22 cellular contexts compared by ENCODE assay signal in the genomic region with DNA sequence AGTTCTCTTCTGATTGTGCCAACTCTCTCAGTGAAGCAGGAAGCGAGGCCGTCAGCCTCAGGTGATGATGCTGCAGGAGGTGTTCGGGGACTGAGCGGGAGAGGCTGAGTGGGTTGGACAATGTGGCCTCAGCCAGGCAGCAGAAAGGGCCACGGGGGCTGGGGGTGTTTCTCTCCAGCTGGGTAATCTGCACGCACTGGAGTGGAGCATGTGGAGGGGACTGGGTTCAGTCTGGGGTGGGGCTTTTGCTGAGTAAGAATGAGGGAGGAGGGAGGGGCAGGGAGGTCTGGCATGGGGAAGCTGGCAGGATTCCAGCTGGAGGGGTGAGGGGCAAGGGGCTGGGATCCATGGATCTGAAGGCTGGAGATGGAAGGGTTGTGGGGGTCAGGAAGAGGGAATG.
DNase-seq lines count a peak whose midpoint lies in the region; ATAC-seq and TF ChIP-seq lines count a peak whose summit lies in the region.
"Had no signal": no experiment of that assay in that cellular context is flagged by ENCODE, and none has a peak within 500 bp of the region (broad histone marks: within the 10 kb centered on the region; RNA-seq: fewer than 3 reads in every experiment).

No MANE protein-coding gene starts in this region.

- no peak overlapping the region for H3K4me3 Mint-ChIP-seq in CD14-positive monocyte
- H3K4me3 Mint-ChIP-seq in glutamatergic neuron (ENCODE audit: unreplicated experiment), result no peak overlapping the region
- H3K4me3 Mint-ChIP-seq in activated T-helper 2 cell treated with anti-CD3 and anti-CD28 coated beads, Interferon-gamma antibody, Interleukin-2, Interleukin-4, amounts not matched to agents 10 μg/mL and 5 μg/mL and 100 μg/mL, durations not matched to agents 14 hours and 24 hours and 36 hours (ENCODE audit: low read depth), result no peak overlapping the region
- H3K4me3 Mint-ChIP-seq: activated B cell treated with CpG ODN at 0.5 μM for 24 hours; activated naive CD8-positive, alpha-beta T cell treated with anti-CD3 and anti-CD28 coated beads, Interleukin-2, amount 50 U/mL, for 24 hours; H9; mesothelial cell of epicardium; naive thymus-derived CD4-positive, alpha-beta T cell had no signal

- no peaks in the 10 kb centered on the region for H3K9me3 ChIP-seq in sigmoid colon
- H3K9me3 ChIP-seq: body of pancreas had no signal

- DNase-seq in NCI-H345 (lab: John Stamatoyannopoulos, UW) (peak; percentile 28), NCI-H345 treated with DMSO at 0.1 percent for 48 hours (lab: John Stamatoyannopoulos, UW; ENCODE audit: unreplicated experiment) (no peak), CD14-positive monocyte (ENCODE audit: low spot score) (peak; percentile 17), glutamatergic neuron (peak; percentile 6), sigmoid colon (peak; percentile 42)
- DNase-seq in activated T-helper 2 cell treated with anti-CD3 and anti-CD28 coated beads, Interferon-gamma antibody, Interleukin-2, Interleukin-4, amounts not matched to agents 10 μg/mL and 5 μg/mL and 100 μg/mL, durations not matched to agents 14 hours and 24 hours and 36 hours (ENCODE audit: low spot score), result no peak
- DNase-seq: activated B cell treated with CpG ODN at 0.5 μM for 24 hours; activated CD4-positive, alpha-beta T cell treated with anti-CD3 and anti-CD28 coated beads, Interleukin-2, amount 50 U/mL, for 48 hours; activated naive CD8-positive, alpha-beta T cell treated with anti-CD3 and anti-CD28 coated beads, Interleukin-2, amount 50 U/mL, for 24 hours; DMS53; effector CD4-positive, alpha-beta T cell; GF-D8; H9; naive thymus-derived CD4-positive, alpha-beta T cell; NCI-H1048; NCI-H2029; stimulated activated naive CD8-positive, alpha-beta T cell treated with anti-CD3 and anti-CD28 coated beads, Interleukin-15, Interleukin-2, amounts not matched to agents 100 U/mL and 50 U/mL, for 24 hours; T-helper 9 cell had no signal

- peaks cover 8% of the 10 kb centered on the region for H3K4me1 Mint-ChIP-seq in CD14-positive monocyte
- peaks cover 5% of the 10 kb centered on the region for H3K4me1 Mint-ChIP-seq in glutamatergic neuron (ENCODE audit: low read depth, unreplicated experiment)
- no peaks in the 10 kb centered on the region for H3K4me1 Mint-ChIP-seq in activated T-helper 2 cell treated with anti-CD3 and anti-CD28 coated beads, Interferon-gamma antibody, Interleukin-2, Interleukin-4, amounts not matched to agents 10 μg/mL and 5 μg/mL and 100 μg/mL, durations not matched to agents 14 hours and 24 hours and 36 hours (ENCODE audit: low read depth)
- H3K4me1 Mint-ChIP-seq: activated B cell treated with CpG ODN at 0.5 μM for 24 hours; activated naive CD8-positive, alpha-beta T cell treated with anti-CD3 and anti-CD28 coated beads, Interleukin-2, amount 50 U/mL, for 24 hours had no signal

- no peak overlapping the region for H3K27ac ChIP-seq in sigmoid colon
- H3K27ac ChIP-seq: body of pancreas had no signal

- H3K27me3 ChIP-seq in sigmoid colon, result peaks cover 0 to 12% (median 2%) of the 10 kb centered on the region in 3 donors
- H3K27me3 ChIP-seq: body of pancreas had no signal

- peaks cover 3 to 12% (median 5%) of the 10 kb centered on the region in 7 donors for H3K9me3 Mint-ChIP-seq in CD14-positive monocyte
- H3K9me3 Mint-ChIP-seq in glutamatergic neuron (ENCODE audit: unreplicated experiment), result peaks cover 4% of the 10 kb centered on the region
- no peaks in the 10 kb centered on the region for H3K9me3 Mint-ChIP-seq in activated T-helper 2 cell treated with anti-CD3 and anti-CD28 coated beads, Interferon-gamma antibody, Interleukin-2, Interleukin-4, amounts not matched to agents 10 μg/mL and 5 μg/mL and 100 μg/mL, durations not matched to agents 14 hours and 24 hours and 36 hours
- H3K9me3 Mint-ChIP-seq: activated naive CD8-positive, alpha-beta T cell treated with anti-CD3 and anti-CD28 coated beads, Interleukin-2, amount 50 U/mL, for 24 hours had no signal

- no peak for TF ChIP-seq EP300 in sigmoid colon (IDR thresholded peaks at IDR 0.05)

- H3K36me3 ChIP-seq in sigmoid colon, result no peaks in the 10 kb centered on the region

- no peaks in the 10 kb centered on the region for H3K4me1 ChIP-seq in sigmoid colon
- H3K4me1 ChIP-seq: body of pancreas had no signal

- H3K27ac Mint-ChIP-seq in CD14-positive monocyte (no peak overlapping the region), glutamatergic neuron (ENCODE audit: unreplicated experiment) (no peak overlapping the region)
- H3K27ac Mint-ChIP-seq in activated T-helper 2 cell treated with anti-CD3 and anti-CD28 coated beads, Interferon-gamma antibody, Interleukin-2, Interleukin-4, amounts not matched to agents 10 μg/mL and 5 μg/mL and 100 μg/mL, durations not matched to agents 14 hours and 24 hours and 36 hours, result no peak overlapping the region
- H3K27ac Mint-ChIP-seq: activated B cell treated with CpG ODN at 0.5 μM for 24 hours; activated naive CD8-positive, alpha-beta T cell treated with anti-CD3 and anti-CD28 coated beads, Interleukin-2, amount 50 U/mL, for 24 hours; mesothelial cell of epicardium; naive thymus-derived CD4-positive, alpha-beta T cell had no signal

- intact Hi-C loops in CD14-positive monocyte (cut with micrococcal nuclease) (no loop called here), sigmoid colon (cut with DNase I) (no loop called here)
- intact Hi-C loops in activated T-helper 2 cell treated with anti-CD3 and anti-CD28 coated beads, Interferon-gamma antibody, Interleukin-2, Interleukin-4, amounts not matched to agents 10 μg/mL and 5 μg/mL and 100 μg/mL, durations not matched to agents 14 hours and 24 hours and 36 hours (cut with micrococcal nuclease), result no loop called here

- H3K36me3 Mint-ChIP-seq in CD14-positive monocyte (no peaks in the 10 kb centered on the region), glutamatergic neuron (ENCODE audit: unreplicated experiment) (no peaks in the 10 kb centered on the region)
- no peaks in the 10 kb centered on the region for H3K36me3 Mint-ChIP-seq in activated T-helper 2 cell treated with anti-CD3 and anti-CD28 coated beads, Interferon-gamma antibody, Interleukin-2, Interleukin-4, amounts not matched to agents 10 μg/mL and 5 μg/mL and 100 μg/mL, durations not matched to agents 14 hours and 24 hours and 36 hours (ENCODE audit: low read depth)
- H3K36me3 Mint-ChIP-seq: mesothelial cell of epicardium; naive thymus-derived CD4-positive, alpha-beta T cell had no signal

- H3K27me3 Mint-ChIP-seq in CD14-positive monocyte (ENCODE audit: low read depth in 3 of 3) (peaks cover 0 to 6% (median 2%) of the 10 kb centered on the region in 3 donors), glutamatergic neuron (ENCODE audit: unreplicated experiment) (peaks cover 9% of the 10 kb centered on the region)
- no peaks in the 10 kb centered on the region for H3K27me3 Mint-ChIP-seq in activated T-helper 2 cell treated with anti-CD3 and anti-CD28 coated beads, Interferon-gamma antibody, Interleukin-2, Interleukin-4, amounts not matched to agents 10 μg/mL and 5 μg/mL and 100 μg/mL, durations not matched to agents 14 hours and 24 hours and 36 hours (ENCODE audit: low read depth)

- no peak for ATAC-seq in GM21515 (IDR thresholded peaks at IDR 0.05; ENCODE audit: unreplicated experiment)
- no peak for ATAC-seq in GM21717 (IDR thresholded peaks at IDR 0.05; ENCODE audit: unreplicated experiment)
- ATAC-seq: activated naive CD8-positive, alpha-beta T cell treated with anti-CD3 and anti-CD28 coated beads, Interleukin-2, amount 50 U/mL, for 24 hours; body of pancreas; naive thymus-derived CD4-positive, alpha-beta T cell; stimulated activated naive CD8-positive, alpha-beta T cell treated with anti-CD3 and anti-CD28 coated beads, Interleukin-15, Interleukin-2, amounts not matched to agents 100 U/mL and 50 U/mL, for 24 hours had no signal

- no peak overlapping the region for H3K4me3 ChIP-seq in sigmoid colon
- H3K4me3 ChIP-seq: body of pancreas had no signal

- TF ChIP-seq CTCF in CD14-positive monocyte (IDR thresholded peaks at IDR 0.05) (no peak), glutamatergic neuron (IDR thresholded peaks at IDR 0.05; ENCODE audit: partially characterized antibody, unreplicated experiment) (no peak), sigmoid colon (IDR thresholded peaks at IDR 0.05) (no peak)

- TF ChIP-seq POLR2A in sigmoid colon (IDR thresholded peaks at IDR 0.05), result no peak

- WGBS in sigmoid colon, 2 donors, result 35 to 63% methylated on average over 6 of the region's 6 CpGs

Comparison
In these comparisons a context has a peak if more than half of its experiments do, and no peak if none do; other contexts are left out.
1. DNase-seq: peak in NCI-H345 (single experiment), CD14-positive monocyte (single experiment), glutamatergic neuron (single experiment) and sigmoid colon (single experiment); none in NCI-H345 treated with DMSO at 0.1 percent for 48 hours (single experiment) and activated T-helper 2 cell treated with anti-CD3 and anti-CD28 coated beads, Interferon-gamma antibody, Interleukin-2, Interleukin-4, amounts not matched to agents 10 μg/mL and 5 μg/mL and 100 μg/mL, durations not matched to agents 14 hours and 24 hours and 36 hours (single experiment).